Comparison of ENCODE assay signal across 1 cellular context in genomic region chr14:35390577-35391387, GRCh38.
TF ChIP-seq lines count a peak whose summit lies in the region.

No MANE protein-coding gene starts in this region.

TF ChIP-seq in H1, 55 proteins besides CTCF, POLR2A, EP300 and RAD21 (continued from another document):
- TF ChIP-seq MAX (IDR thresholded peaks at IDR 0.05): no peak
- no peak for TF ChIP-seq SIX5 (IDR thresholded peaks at IDR 0.05; ENCODE audit: low read depth, low read length)
- no peak for TF ChIP-seq TEAD4 (IDR thresholded peaks at IDR 0.05; ENCODE audit: low read depth, low read length)
- no peak for TF ChIP-seq JUND (IDR thresholded peaks at IDR 0.05; ENCODE audit: low read length)
- TF ChIP-seq SIN3A (conservative IDR thresholded peaks at IDR 0.05 in 1 of 2, IDR thresholded peaks at IDR 0.05 in 1 of 2; ENCODE audit: low read depth in 1 of 2, low read length in 2 of 2): no peak
- TF ChIP-seq CHD7 (IDR thresholded peaks at IDR 0.05; ENCODE audit: insufficient replicate concordance, low read length): no peak
- TF ChIP-seq HDAC6 (IDR thresholded peaks at IDR 0.05; ENCODE audit: low read depth, low read length): no peak
- TF ChIP-seq GABPA (IDR thresholded peaks at IDR 0.05; ENCODE audit: borderline replicate concordance, insufficient read depth, low read length): no peak
- TF ChIP-seq ATF3 (IDR thresholded peaks at IDR 0.05; ENCODE audit: insufficient read depth, low read depth, low read length): no peak
- no peak for TF ChIP-seq CEBPB (IDR thresholded peaks at IDR 0.05; ENCODE audit: low read depth, low read length)
- no peak for TF ChIP-seq CBX8 (IDR thresholded peaks at IDR 0.05; ENCODE audit: borderline replicate concordance, low read depth, low read length)
- no peak for TF ChIP-seq JUN (IDR thresholded peaks at IDR 0.05; ENCODE audit: low read depth, low read length)
- no peak for TF ChIP-seq NANOG (IDR thresholded peaks at IDR 0.05; ENCODE audit: insufficient read depth, low read depth, low read length, poor library complexity, severe bottlenecking)
